Comparison of ENCODE assay signal across 14 cellular contexts in genomic region chr9:18067553-18068120, GRCh38.
"Had no signal": no experiment of that assay in that cellular context is flagged by ENCODE, and none has a peak within 500 bp of the region (broad histone marks: within the 10 kb centered on the region; RNA-seq: fewer than 3 reads in every experiment).

No MANE protein-coding gene starts in this region.

- H3K27ac ChIP-seq: gastrocnemius medialis, heart right ventricle, psoas muscle, testis, upper lobe of right lung had no signal

- H3K9me3 ChIP-seq: gastrocnemius medialis, heart right ventricle, psoas muscle, testis, upper lobe of right lung had no signal

- DNase-seq: activated CD4-positive, alpha-beta T cell treated with anti-CD3 and anti-CD28 coated beads, Interleukin-2, amount 50 U/mL, for 4 hours; cerebellar nuclear complex; cortex of kidney; erythroblast; gastrocnemius medialis; heart right ventricle; mesendoderm; psoas muscle; right cardiac atrium; small intestine; stimulated activated CD4-positive, alpha-beta T cell treated with anti-CD3 and anti-CD28 coated beads, Interleukin-4, amount 100 ng/mL, for 24 hours; testis; upper lobe of right lung had no signal

- ATAC-seq: gastrocnemius medialis; heart right ventricle; psoas muscle; right cardiac atrium; stimulated activated effector memory CD8-positive, alpha-beta T cell treated with anti-CD3 and anti-CD28 coated beads, Interleukin-12 subunit alpha, Interleukin-12 subunit beta, amount 100 ng/mL, for 72 hours; upper lobe of right lung had no signal

- H3K4me1 ChIP-seq: gastrocnemius medialis, psoas muscle, upper lobe of right lung had no signal

- H3K36me3 ChIP-seq: gastrocnemius medialis, heart right ventricle, upper lobe of right lung had no signal

- H3K27me3 ChIP-seq: gastrocnemius medialis, heart right ventricle, testis, upper lobe of right lung had no signal

- H3K4me3 ChIP-seq: gastrocnemius medialis, heart right ventricle, psoas muscle, testis, upper lobe of right lung had no signal
